Comparison of ENCODE assay signal across 3 cellular contexts in the genomic region with DNA sequence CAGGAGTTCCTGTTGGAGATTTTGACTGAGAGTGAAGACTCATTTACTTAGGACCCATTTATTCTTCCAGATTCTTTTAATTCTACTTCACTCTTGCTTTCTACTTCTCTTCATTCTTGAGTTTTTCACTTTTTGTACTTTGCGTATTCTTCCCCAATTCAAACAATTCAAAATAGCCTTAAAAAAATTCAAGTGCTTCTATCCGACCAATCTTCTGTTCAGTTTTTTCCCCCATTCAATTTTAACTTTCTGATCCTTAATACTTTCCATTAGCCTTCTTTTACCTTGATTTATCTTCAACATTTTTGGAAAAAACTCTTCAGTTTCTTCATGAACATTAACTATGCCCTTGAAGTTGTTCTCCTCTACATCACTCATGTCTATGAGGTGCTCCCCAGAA.
"Had no signal": no experiment of that assay in that cellular context is flagged by ENCODE, and none has a peak within 500 bp of the region (broad histone marks: within the 10 kb centered on the region; RNA-seq: fewer than 3 reads in every experiment).

No MANE protein-coding gene starts in this region.

- H3K4me3 ChIP-seq: GM12878 had no signal

- DNase-seq: GDM1, GF-D8 had no signal
